Comparison of ENCODE assay signal across 8 cellular contexts in genomic region chr15:77107531-77108355, GRCh38. TPM values are rescaled to one million over a fixed set of nuclear protein-coding genes. Genes with fewer than 3 reads are reported as not detected.
DNase-seq lines count a peak whose midpoint lies in the region; ATAC-seq, FAIRE-seq and TF ChIP-seq lines count a peak whose summit lies in the region.

No MANE protein-coding gene starts in this region.

- CTCF ChIA-PET in A549 (lab: Yijun Ruan, JAX): interaction anchor here (0.6 to 9.0 kb wide), 33 partner anchors 8 to 731 kb away, joined by 3 to 88 read pairs (median 4); no protein-coding TSS in a partner anchor
- CTCF ChIA-PET in activated CD4-positive, alpha-beta memory T cell treated with anti-CD3 and anti-CD28 coated beads for 36 hours (lab: Charles Lee): interaction anchor here (0.5 to 3.5 kb wide), 9 partner anchors 10 to 436 kb away, joined by 3 to 18 read pairs (median 4); no protein-coding TSS in a partner anchor

- TF ChIP-seq CTCF in A549 (IDR thresholded peaks at IDR 0.05): peak; percentile 72
- peak; percentile 75 for TF ChIP-seq CTCF in GM12872 (IDR thresholded peaks at IDR 0.05; ENCODE audit: insufficient read depth, low read depth, low read length)
- TF ChIP-seq CTCF in esophagus muscularis mucosa (IDR thresholded peaks at IDR 0.05): peak; percentile 35 to 57 (median 45)
- TF ChIP-seq CTCF in nephron (IDR thresholded peaks at IDR 0.05; ENCODE audit: unreplicated experiment in 3 of 3): peak; percentile 67 to 74 (median 72)

- no peaks in the 10 kb centered on the region for H3K9me3 ChIP-seq in A549
- H3K9me3 ChIP-seq in esophagus muscularis mucosa: no peaks in the 10 kb centered on the region
- no peaks in the 10 kb centered on the region for H3K9me3 ChIP-seq in aorta (ENCODE audit: control insufficient read depth, low read length)

- H3K27me3 ChIP-seq in esophagus muscularis mucosa (no peaks in the 10 kb centered on the region), aorta (ENCODE audit: control insufficient read depth in 1 of 2, insufficient read depth in 2 of 2, low read length in 1 of 2) (no peaks in the 10 kb centered on the region)

- H3K9me3 Mint-ChIP-seq in activated CD4-positive, alpha-beta memory T cell treated with anti-CD3 and anti-CD28 coated beads for 36 hours: no peaks in the 10 kb centered on the region
- no peaks in the 10 kb centered on the region for H3K9me3 Mint-ChIP-seq in nephron

- peak; percentile 80 to 89 for TF ChIP-seq RAD21 in A549 (conservative IDR thresholded peaks at IDR 0.05 in 1 of 2, IDR thresholded peaks at IDR 0.05 in 1 of 2)

- H3K27ac ChIP-seq in A549 (no peak overlapping the region), esophagus muscularis mucosa (replicated peaks in 1 of 4) (peak overlapping the region in 1 of 4 donors; percentile 17), aorta (ENCODE audit: low read depth in 1 of 2, low read length in 2 of 2) (no peak overlapping the region)

- H3K4me1 ChIP-seq in A549: no peaks in the 10 kb centered on the region
- H3K4me1 ChIP-seq in esophagus muscularis mucosa: peaks cover 14 to 28% (median 17%) of the 10 kb centered on the region in 4 donors
- H3K4me1 ChIP-seq in aorta (ENCODE audit: control insufficient read depth in 1 of 2, insufficient read depth in 2 of 2, low read length in 2 of 2): no peaks in the 10 kb centered on the region

- 52% methylated on average over 9 of the region's 9 CpGs for WGBS in A549 (ENCODE audit: missing lambda C conversion rate)
- 54% methylated on average over 9 of the region's 9 CpGs for WGBS in esophagus muscularis mucosa
- WGBS in aorta, 2 donors: 60% methylated on average over 9 of the region's 9 CpGs

- ATAC-seq in A549: peak; percentile 89 to 95
- ATAC-seq in aorta (ENCODE audit: low FRiP score): peak; percentile 70
- ATAC-seq in GM19324 (IDR thresholded peaks at IDR 0.05; ENCODE audit: low FRiP score, unreplicated experiment): no peak

- no peaks in the 10 kb centered on the region for H3K36me3 Mint-ChIP-seq in activated CD4-positive, alpha-beta memory T cell treated with anti-CD3 and anti-CD28 coated beads for 36 hours
- peaks cover 2% of the 10 kb centered on the region for H3K36me3 Mint-ChIP-seq in nephron (ENCODE audit: low read depth)

- no peak overlapping the region for H3K27ac Mint-ChIP-seq in activated CD4-positive, alpha-beta memory T cell treated with anti-CD3 and anti-CD28 coated beads for 36 hours
- peak overlapping the region; percentile 87 to 89 (median 89) for H3K27ac Mint-ChIP-seq in nephron

- H3K36me3 ChIP-seq in esophagus muscularis mucosa (peaks cover 0 to 4% (median 2%) of the 10 kb centered on the region in 4 donors), aorta (ENCODE audit: control insufficient read depth in 1 of 2, insufficient read depth in 2 of 2, low read length in 1 of 2) (no peaks in the 10 kb centered on the region)

- TF ChIP-seq EP300 in A549 (IDR thresholded peaks at IDR 0.05) (no peak), esophagus muscularis mucosa (IDR thresholded peaks at IDR 0.05) (no peak)

- H3K4me2 ChIP-seq in A549: no peak overlapping the region

- H3K27me3 Mint-ChIP-seq in activated CD4-positive, alpha-beta memory T cell treated with anti-CD3 and anti-CD28 coated beads for 36 hours: no peaks in the 10 kb centered on the region
- H3K27me3 Mint-ChIP-seq in nephron (ENCODE audit: low read depth): no peaks in the 10 kb centered on the region

- intact Hi-C loops in activated CD4-positive, alpha-beta memory T cell treated with anti-CD3 and anti-CD28 coated beads for 36 hours (cut with micrococcal nuclease): loop anchor here (1.0 kb wide), 1 partner anchor 436 kb away; no protein-coding TSS in a partner anchor
- intact Hi-C loops in esophagus muscularis mucosa (cut with DNase I): no loop called here
- intact Hi-C loops in aorta (cut with DNase I): loop anchor here (2.0 to 10.0 kb wide), 3 partner anchors 85 to 527 kb away; partner anchors contain the start of gene LINGO1 (in 1 of the 2)

- DNase-seq in A549 (ENCODE audit: low read depth in 1 of 2, low spot score in 1 of 2): peak; percentile 53 to 60
- peak; percentile 35 for DNase-seq in NCI-H2171 (lab: John Stamatoyannopoulos, UW)
- DNase-seq in activated CD4-positive, alpha-beta memory T cell treated with anti-CD3 and anti-CD28 coated beads for 36 hours: peak; percentile 61
- no peak for DNase-seq in esophagus muscularis mucosa (ENCODE audit: extremely low spot score)
- DNase-seq in aorta: peak in 1 of 2 donors; percentile 61

- TF ChIP-seq POLR2A in A549 (IDR thresholded peaks at IDR 0.05; ENCODE audit: low read length) (no peak), esophagus muscularis mucosa (IDR thresholded peaks at IDR 0.05; ENCODE audit: low read depth) (no peak)

- POLR2A ChIA-PET in A549 (lab: Yijun Ruan, JAX): interaction anchor here (0.6 kb wide), 1 partner anchor 412 kb away, joined by 4 read pairs; no protein-coding TSS in a partner anchor
- POLR2A ChIA-PET in activated CD4-positive, alpha-beta memory T cell treated with anti-CD3 and anti-CD28 coated beads for 36 hours (lab: Charles Lee): no interaction called here

- H3K4me1 Mint-ChIP-seq in activated CD4-positive, alpha-beta memory T cell treated with anti-CD3 and anti-CD28 coated beads for 36 hours (ENCODE audit: low read depth): no peaks in the 10 kb centered on the region
- H3K4me1 Mint-ChIP-seq in nephron: peaks cover 59% of the 10 kb centered on the region

- H3K4me3 ChIP-seq in A549 (no peak overlapping the region), esophagus muscularis mucosa (no peak overlapping the region), aorta (ENCODE audit: low read length in 2 of 2) (no peak overlapping the region)

- FAIRE-seq in A549 (lab: Jason Lieb, UNC): no peak

- no peak overlapping the region for H3K4me3 Mint-ChIP-seq in activated CD4-positive, alpha-beta memory T cell treated with anti-CD3 and anti-CD28 coated beads for 36 hours
- H3K4me3 Mint-ChIP-seq in nephron: no peak overlapping the region

TF ChIP-seq in A549, 52 proteins besides CTCF, POLR2A, EP300 and RAD21:
- TF ChIP-seq TP53 (CRISPR knock-in tag; IDR thresholded peaks at IDR 0.05): 0 out of 2 replicates have a peak, but pooled peaks have one; percentile 47
- peak; percentile 78 for TF ChIP-seq SMC3 (IDR thresholded peaks at IDR 0.05)
- TF ChIP-seq MYC (IDR thresholded peaks at IDR 0.05; ENCODE audit: borderline replicate concordance, low read length): no peak

RNA-seq across cellular contexts. Expression of gene TSPAN3, which starts 36.8 kb away (rescaled TPM):
- polyA plus RNA-seq in A549 (2011; rRNA removed): 636 and 680 TPM in 2 replicates
- polyA plus RNA-seq in A549 (2012; cell fraction: cytosol; rRNA removed): 274 and 327 TPM in 2 replicates
- 188 and 204 TPM in 2 replicates for polyA plus RNA-seq in A549 (2012; cell fraction: nucleus; rRNA removed)
- 299 to 362 TPM (median 352 TPM) in 3 replicates for polyA plus RNA-seq in A549 (2017; fragmentation: RNase III; extraction: RNeasy Plus Mini Kit Qiagen cat#74134 plus additional on column Dnase treatment)
- 343 and 403 TPM in 2 replicates for polyA minus RNA-seq in A549 (2011; rRNA and poly(A)+ RNA removed)
- total RNA-seq in activated CD4-positive, alpha-beta memory T cell treated with anti-CD3 and anti-CD28 coated beads for 36 hours: 10 to 100 TPM; 28.9 to 29.1 TPM
- total RNA-seq in esophagus muscularis mucosa: 100 to 1,000 TPM in 3 of 4 donors, 10 to 100 TPM in 1; 92.2 to 165 (median 131) TPM
- total RNA-seq in aorta: 100 to 1,000 TPM; 106 to 121 TPM
- polyA plus RNA-seq in aorta: 100 to 1,000 TPM; 107 to 123 TPM
